In genomic region chr3:187951452-187952190, GRCh38 we compare ENCODE assay signal across 12 cellular contexts.
DNase-seq lines count a peak whose midpoint lies in the region; ATAC-seq and TF ChIP-seq lines count a peak whose summit lies in the region.
"Had no signal": no experiment of that assay in that cellular context is flagged by ENCODE, and none has a peak within 500 bp of the region (broad histone marks: within the 10 kb centered on the region; RNA-seq: fewer than 3 reads in every experiment).

No MANE protein-coding gene starts in this region.

- in situ Hi-C loops in KBM-7 (cut with MboI; ENCODE audit: low pct_unique_long_range_greater_than_20kb, low sequenced_read_pairs): no loop called here

- DNase-seq in AML-193 (lab: John Stamatoyannopoulos, UW) (peak; percentile 92 to 94), KBM-7 (peak; percentile 91), SKM-1 treated with dmso at 0.1 percent for 144 hours (lab: John Stamatoyannopoulos, UW; ENCODE audit: unreplicated experiment) (peak; percentile 82), left lobe of liver (ENCODE audit: low spot score) (no peak), pons (ENCODE audit: low spot score) (no peak), Peyer's patch (no peak)
- DNase-seq: effector CD4-positive, alpha-beta T cell; mesendoderm; NCI-H1694; NCI-H526 had no signal

- ATAC-seq in left lobe of liver: peak; percentile 54
- ATAC-seq in GM19328 (IDR thresholded peaks at IDR 0.05; ENCODE audit: unreplicated experiment): no peak
- no peak for ATAC-seq in GM18517 (IDR thresholded peaks at IDR 0.05; ENCODE audit: unreplicated experiment)

- no peak overlapping the region for H3K27ac ChIP-seq in Peyer's patch

- no peak overlapping the region for H3K4me3 ChIP-seq in Peyer's patch

- no peak for TF ChIP-seq CTCF in Peyer's patch (IDR thresholded peaks at IDR 0.05)

- peaks cover 0 to 7% (median 0%) of the 10 kb centered on the region in 4 donors for H3K4me1 ChIP-seq in Peyer's patch

- no peaks in the 10 kb centered on the region for H3K9me3 ChIP-seq in Peyer's patch

- no peaks in the 10 kb centered on the region for H3K27me3 ChIP-seq in Peyer's patch

- no peak for TF ChIP-seq POLR2A in Peyer's patch (IDR thresholded peaks at IDR 0.05)

- H3K36me3 ChIP-seq in Peyer's patch: no peaks in the 10 kb centered on the region

Comparison
In these comparisons a context has a peak if more than half of its experiments do, and no peak if none do; other contexts are left out.
1. DNase-seq: peak in AML-193 (2 of 2), KBM-7 (single experiment) and SKM-1 treated with dmso at 0.1 percent for 144 hours (single experiment); none in left lobe of liver (single experiment), pons (single experiment) and Peyer's patch (0 of 3).